8 cellular contexts compared by ENCODE assay signal in genomic region chr15:92845109-92845508, GRCh38. TPM values are rescaled to one million over a fixed set of nuclear protein-coding genes. Genes with fewer than 3 reads are reported as not detected.
A peak's percentile ranks its signal among the peaks of the same experiment; 100 is the strongest.
DNase-seq lines count a peak whose midpoint lies in the region; ATAC-seq and TF ChIP-seq lines count a peak whose summit lies in the region.

No MANE protein-coding gene starts in this region.

- intact Hi-C loops in activated T-helper 1 cell treated with anti-CD3 and anti-CD28 coated beads, Interleukin-12 subunit alpha, Interleukin-12 subunit beta, Interleukin-2, Interleukin-4 antibody, amounts not matched to agents 30 ng/mL and 10 ng/mL and 1 ng/mL, durations not matched to agents 14 hours and 24 hours and 36 hours (cut with micrococcal nuclease): loop anchor here (1.0 kb wide), 1 partner anchor 13 kb away; no protein-coding TSS in a partner anchor
- intact Hi-C loops in ascending aorta (cut with DNase I): no loop called here

- peak overlapping the region; percentile 77 for H3K4me3 Mint-ChIP-seq in activated T-helper 1 cell treated with anti-CD3 and anti-CD28 coated beads, Interleukin-12 subunit alpha, Interleukin-12 subunit beta, Interleukin-2, Interleukin-4 antibody, amounts not matched to agents 30 ng/mL and 10 ng/mL and 1 ng/mL, durations not matched to agents 14 hours and 24 hours and 36 hours
- H3K4me3 Mint-ChIP-seq in immature natural killer cell: peak overlapping the region in 4 of 5 donors; percentile 20 to 59 (median 51)

- H3K9me3 Mint-ChIP-seq in activated T-helper 1 cell treated with anti-CD3 and anti-CD28 coated beads, Interleukin-12 subunit alpha, Interleukin-12 subunit beta, Interleukin-2, Interleukin-4 antibody, amounts not matched to agents 30 ng/mL and 10 ng/mL and 1 ng/mL, durations not matched to agents 14 hours and 24 hours and 36 hours: no peaks in the 10 kb centered on the region
- no peaks in the 10 kb centered on the region for H3K9me3 Mint-ChIP-seq in immature natural killer cell

- H3K36me3 Mint-ChIP-seq in activated T-helper 1 cell treated with anti-CD3 and anti-CD28 coated beads, Interleukin-12 subunit alpha, Interleukin-12 subunit beta, Interleukin-2, Interleukin-4 antibody, amounts not matched to agents 30 ng/mL and 10 ng/mL and 1 ng/mL, durations not matched to agents 14 hours and 24 hours and 36 hours (ENCODE audit: low read depth): no peaks in the 10 kb centered on the region
- peaks cover 0 to 7% (median 0%) of the 10 kb centered on the region in 3 donors for H3K36me3 Mint-ChIP-seq in immature natural killer cell

- H3K9me3 ChIP-seq in KOPT-K1 (ENCODE audit: insufficient read depth, low read length, poor library complexity, severe bottlenecking) (peaks cover 1% of the 10 kb centered on the region), upper lobe of left lung (no peaks in the 10 kb centered on the region), ascending aorta (no peaks in the 10 kb centered on the region)

- peaks cover 68% of the 10 kb centered on the region for H3K4me1 Mint-ChIP-seq in activated T-helper 1 cell treated with anti-CD3 and anti-CD28 coated beads, Interleukin-12 subunit alpha, Interleukin-12 subunit beta, Interleukin-2, Interleukin-4 antibody, amounts not matched to agents 30 ng/mL and 10 ng/mL and 1 ng/mL, durations not matched to agents 14 hours and 24 hours and 36 hours (ENCODE audit: low read depth)
- peaks cover 30 to 37% of the 10 kb centered on the region in 2 donors for H3K4me1 Mint-ChIP-seq in immature natural killer cell

- H3K4me3 ChIP-seq in upper lobe of left lung (no peak overlapping the region), ascending aorta (no peak overlapping the region)

- H3K27ac ChIP-seq in KOPT-K1 (ENCODE audit: low read depth, low read length, poor library complexity, severe bottlenecking): peak overlapping the region; percentile 64
- H3K27ac ChIP-seq in upper lobe of left lung: peak overlapping the region; percentile 65 to 83 (median 74)
- H3K27ac ChIP-seq in ascending aorta: no peak overlapping the region

- no peak for TF ChIP-seq POLR2A in upper lobe of left lung (IDR thresholded peaks at IDR 0.05)

- peaks cover 16 to 28% (median 23%) of the 10 kb centered on the region in 4 donors for H3K4me1 ChIP-seq in upper lobe of left lung
- no peaks in the 10 kb centered on the region for H3K4me1 ChIP-seq in ascending aorta

- no peaks in the 10 kb centered on the region for H3K36me3 ChIP-seq in KOPT-K1 (ENCODE audit: insufficient read depth, low read length)
- no peaks in the 10 kb centered on the region for H3K36me3 ChIP-seq in upper lobe of left lung
- H3K36me3 ChIP-seq in ascending aorta: no peaks in the 10 kb centered on the region

- no peak for TF ChIP-seq EP300 in upper lobe of left lung (IDR thresholded peaks at IDR 0.05)

- H3K27ac Mint-ChIP-seq in activated T-helper 1 cell treated with anti-CD3 and anti-CD28 coated beads, Interleukin-12 subunit alpha, Interleukin-12 subunit beta, Interleukin-2, Interleukin-4 antibody, amounts not matched to agents 30 ng/mL and 10 ng/mL and 1 ng/mL, durations not matched to agents 14 hours and 24 hours and 36 hours: peak overlapping the region; percentile 96
- H3K27ac Mint-ChIP-seq in immature natural killer cell: peak overlapping the region; percentile 74 to 96 (median 88)

- TF ChIP-seq CTCF in upper lobe of left lung (IDR thresholded peaks at IDR 0.05) (no peak), ascending aorta (IDR thresholded peaks at IDR 0.05) (no peak)

- peak; percentile 31 for DNase-seq in COR-L47 (lab: John Stamatoyannopoulos, UW)
- no peak for DNase-seq in activated T-helper 1 cell treated with anti-CD3 and anti-CD28 coated beads, Interleukin-12 subunit alpha, Interleukin-12 subunit beta, Interleukin-2, Interleukin-4 antibody, amounts not matched to agents 30 ng/mL and 10 ng/mL and 1 ng/mL, durations not matched to agents 14 hours and 24 hours and 36 hours (ENCODE audit: low spot score)
- DNase-seq in immature natural killer cell: peak in 2 of 3 donors; percentile 4 to 11
- no peak for DNase-seq in upper lobe of left lung
- DNase-seq in ascending aorta (ENCODE audit: low spot score in 2 of 2): no peak
- no peak for DNase-seq in NCI-H187 (lab: John Stamatoyannopoulos, UW)

- no peaks in the 10 kb centered on the region for H3K27me3 Mint-ChIP-seq in activated T-helper 1 cell treated with anti-CD3 and anti-CD28 coated beads, Interleukin-12 subunit alpha, Interleukin-12 subunit beta, Interleukin-2, Interleukin-4 antibody, amounts not matched to agents 30 ng/mL and 10 ng/mL and 1 ng/mL, durations not matched to agents 14 hours and 24 hours and 36 hours (ENCODE audit: insufficient read depth)
- H3K27me3 Mint-ChIP-seq in immature natural killer cell (ENCODE audit: low read depth in 3 of 3): peaks cover 0 to 2% (median 0%) of the 10 kb centered on the region in 3 donors

- ATAC-seq in GM19438 (IDR thresholded peaks at IDR 0.05; ENCODE audit: low read depth, unreplicated experiment) (peak; percentile 76), upper lobe of left lung (ENCODE audit: low FRiP score in 2 of 2) (peak; percentile 62 to 79)

- no peaks in the 10 kb centered on the region for H3K27me3 ChIP-seq in upper lobe of left lung
- no peaks in the 10 kb centered on the region for H3K27me3 ChIP-seq in ascending aorta

RNA-seq across cellular contexts. Expression of gene CHD2, which starts 55.0 kb away (rescaled TPM):
- total RNA-seq in activated T-helper 1 cell treated with anti-CD3 and anti-CD28 coated beads, Interleukin-12 subunit alpha, Interleukin-12 subunit beta, Interleukin-2, Interleukin-4 antibody, amounts not matched to agents 30 ng/mL and 10 ng/mL and 1 ng/mL, durations not matched to agents 14 hours and 24 hours and 36 hours: 102 and 104 TPM in 2 replicates
- 10 to 100 TPM; 24.7 to 77.7 (median 36.9) TPM for polyA plus RNA-seq in immature natural killer cell
- total RNA-seq in upper lobe of left lung (100 to 1,000 TPM; 102 to 500 (median 155) TPM), ascending aorta (61.2 TPM)

Comparison
In these comparisons a context has a peak if more than half of its experiments do, and no peak if none do; other contexts are left out.
1. DNase-seq: peak in COR-L47 (single experiment) and immature natural killer cell (2 of 3); none in activated T-helper 1 cell treated with anti-CD3 and anti-CD28 coated beads, Interleukin-12 subunit alpha, Interleukin-12 subunit beta, Interleukin-2, Interleukin-4 antibody, amounts not matched to agents 30 ng/mL and 10 ng/mL and 1 ng/mL, durations not matched to agents 14 hours and 24 hours and 36 hours (single experiment), upper lobe of left lung (0 of 2), ascending aorta (0 of 2) and NCI-H187 (0 of 2).
2. H3K27ac ChIP-seq: peak in KOPT-K1 (single experiment) and upper lobe of left lung (4 of 4); none in ascending aorta (0 of 2).